In the genomic region with DNA sequence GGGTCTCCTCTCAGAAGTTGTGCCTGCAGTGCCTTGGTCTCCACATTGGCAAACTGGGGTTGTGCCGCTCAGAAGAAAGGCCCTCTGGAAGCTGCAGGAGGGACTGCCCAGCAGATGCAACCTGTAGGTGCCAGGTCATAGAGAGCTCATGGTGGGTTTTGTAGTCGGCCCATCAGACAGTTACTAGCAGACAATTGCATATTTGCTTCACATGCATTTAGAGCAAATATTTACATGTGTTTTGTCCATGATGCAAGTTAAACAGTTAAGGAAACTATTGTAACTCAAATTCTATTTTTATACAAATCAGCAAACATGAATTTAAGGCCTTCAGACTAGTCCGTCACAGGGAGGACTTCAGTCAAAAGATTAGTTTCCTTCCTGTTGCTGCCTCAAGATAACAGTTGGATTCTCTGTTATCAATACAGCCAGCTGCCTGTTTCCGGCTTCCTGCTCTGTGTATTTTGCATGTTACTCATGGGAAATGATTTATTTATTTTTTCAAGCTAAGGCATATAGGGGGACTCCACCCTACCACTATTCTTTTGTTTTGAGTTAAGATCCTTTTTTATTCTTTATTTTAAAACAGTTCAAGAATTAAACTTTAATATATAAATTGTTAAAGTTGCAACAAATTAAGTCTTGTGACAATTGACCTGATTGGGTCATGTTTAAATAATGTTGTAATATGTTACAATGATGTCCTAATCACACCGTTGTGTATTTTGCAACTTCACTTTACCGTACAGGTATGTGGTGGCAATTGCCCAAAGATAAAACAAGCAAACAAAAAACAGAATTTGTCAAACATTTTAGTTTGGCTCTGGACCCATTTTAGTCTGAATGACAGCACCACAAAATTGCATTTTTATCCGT, we compare ENCODE assay signal across 1 cellular context.
TF ChIP-seq lines count a peak whose summit lies in the region.

No MANE protein-coding gene starts in this region.

TF ChIP-seq in HepG2, 621 proteins besides CTCF, POLR2A, EP300 and RAD21 (continued from another document and continues in another):
- TF ChIP-seq, protein P1, sequence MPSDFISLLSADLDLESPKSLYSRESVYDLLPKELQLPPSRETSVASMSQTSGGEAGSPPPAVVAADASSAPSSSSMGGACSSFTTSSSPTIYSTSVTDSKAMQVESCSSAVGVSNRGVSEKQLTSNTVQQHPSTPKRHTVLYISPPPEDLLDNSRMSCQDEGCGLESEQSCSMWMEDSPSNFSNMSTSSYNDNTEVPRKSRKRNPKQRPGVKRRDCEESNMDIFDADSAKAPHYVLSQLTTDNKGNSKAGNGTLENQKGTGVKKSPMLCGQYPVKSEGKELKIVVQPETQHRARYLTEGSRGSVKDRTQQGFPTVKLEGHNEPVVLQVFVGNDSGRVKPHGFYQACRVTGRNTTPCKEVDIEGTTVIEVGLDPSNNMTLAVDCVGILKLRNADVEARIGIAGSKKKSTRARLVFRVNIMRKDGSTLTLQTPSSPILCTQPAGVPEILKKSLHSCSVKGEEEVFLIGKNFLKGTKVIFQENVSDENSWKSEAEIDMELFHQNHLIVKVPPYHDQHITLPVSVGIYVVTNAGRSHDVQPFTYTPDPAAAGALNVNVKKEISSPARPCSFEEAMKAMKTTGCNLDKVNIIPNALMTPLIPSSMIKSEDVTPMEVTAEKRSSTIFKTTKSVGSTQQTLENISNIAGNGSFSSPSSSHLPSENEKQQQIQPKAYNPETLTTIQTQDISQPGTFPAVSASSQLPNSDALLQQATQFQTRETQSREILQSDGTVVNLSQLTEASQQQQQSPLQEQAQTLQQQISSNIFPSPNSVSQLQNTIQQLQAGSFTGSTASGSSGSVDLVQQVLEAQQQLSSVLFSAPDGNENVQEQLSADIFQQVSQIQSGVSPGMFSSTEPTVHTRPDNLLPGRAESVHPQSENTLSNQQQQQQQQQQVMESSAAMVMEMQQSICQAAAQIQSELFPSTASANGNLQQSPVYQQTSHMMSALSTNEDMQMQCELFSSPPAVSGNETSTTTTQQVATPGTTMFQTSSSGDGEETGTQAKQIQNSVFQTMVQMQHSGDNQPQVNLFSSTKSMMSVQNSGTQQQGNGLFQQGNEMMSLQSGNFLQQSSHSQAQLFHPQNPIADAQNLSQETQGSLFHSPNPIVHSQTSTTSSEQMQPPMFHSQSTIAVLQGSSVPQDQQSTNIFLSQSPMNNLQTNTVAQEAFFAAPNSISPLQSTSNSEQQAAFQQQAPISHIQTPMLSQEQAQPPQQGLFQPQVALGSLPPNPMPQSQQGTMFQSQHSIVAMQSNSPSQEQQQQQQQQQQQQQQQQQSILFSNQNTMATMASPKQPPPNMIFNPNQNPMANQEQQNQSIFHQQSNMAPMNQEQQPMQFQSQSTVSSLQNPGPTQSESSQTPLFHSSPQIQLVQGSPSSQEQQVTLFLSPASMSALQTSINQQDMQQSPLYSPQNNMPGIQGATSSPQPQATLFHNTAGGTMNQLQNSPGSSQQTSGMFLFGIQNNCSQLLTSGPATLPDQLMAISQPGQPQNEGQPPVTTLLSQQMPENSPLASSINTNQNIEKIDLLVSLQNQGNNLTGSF (CRISPR knock-in tag; IDR thresholded peaks at IDR 0.05): no peak; the same call in 1 of the 2 replicates
- TF ChIP-seq ZNF335 (CRISPR knock-in tag; IDR thresholded peaks at IDR 0.05): no peak
- TF ChIP-seq ZNF383 (CRISPR knock-in tag; IDR thresholded peaks at IDR 0.05; ENCODE audit: borderline replicate concordance): no peak
- TF ChIP-seq, protein P2, sequence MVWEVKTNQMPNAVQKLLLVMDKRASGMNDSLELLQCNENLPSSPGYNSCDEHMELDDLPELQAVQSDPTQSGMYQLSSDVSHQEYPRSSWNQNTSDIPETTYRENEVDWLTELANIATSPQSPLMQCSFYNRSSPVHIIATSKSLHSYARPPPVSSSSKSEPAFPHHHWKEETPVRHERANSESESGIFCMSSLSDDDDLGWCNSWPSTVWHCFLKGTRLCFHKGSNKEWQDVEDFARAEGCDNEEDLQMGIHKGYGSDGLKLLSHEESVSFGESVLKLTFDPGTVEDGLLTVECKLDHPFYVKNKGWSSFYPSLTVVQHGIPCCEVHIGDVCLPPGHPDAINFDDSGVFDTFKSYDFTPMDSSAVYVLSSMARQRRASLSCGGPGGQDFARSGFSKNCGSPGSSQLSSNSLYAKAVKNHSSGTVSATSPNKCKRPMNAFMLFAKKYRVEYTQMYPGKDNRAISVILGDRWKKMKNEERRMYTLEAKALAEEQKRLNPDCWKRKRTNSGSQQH (CRISPR knock-in tag; IDR thresholded peaks at IDR 0.05; ENCODE audit: low read depth): no peak
- TF ChIP-seq ELF1 (CRISPR knock-in tag; IDR thresholded peaks at IDR 0.05): peak; percentile 67; the same call in 1 of the 2 replicates
- TF ChIP-seq, protein P3, sequence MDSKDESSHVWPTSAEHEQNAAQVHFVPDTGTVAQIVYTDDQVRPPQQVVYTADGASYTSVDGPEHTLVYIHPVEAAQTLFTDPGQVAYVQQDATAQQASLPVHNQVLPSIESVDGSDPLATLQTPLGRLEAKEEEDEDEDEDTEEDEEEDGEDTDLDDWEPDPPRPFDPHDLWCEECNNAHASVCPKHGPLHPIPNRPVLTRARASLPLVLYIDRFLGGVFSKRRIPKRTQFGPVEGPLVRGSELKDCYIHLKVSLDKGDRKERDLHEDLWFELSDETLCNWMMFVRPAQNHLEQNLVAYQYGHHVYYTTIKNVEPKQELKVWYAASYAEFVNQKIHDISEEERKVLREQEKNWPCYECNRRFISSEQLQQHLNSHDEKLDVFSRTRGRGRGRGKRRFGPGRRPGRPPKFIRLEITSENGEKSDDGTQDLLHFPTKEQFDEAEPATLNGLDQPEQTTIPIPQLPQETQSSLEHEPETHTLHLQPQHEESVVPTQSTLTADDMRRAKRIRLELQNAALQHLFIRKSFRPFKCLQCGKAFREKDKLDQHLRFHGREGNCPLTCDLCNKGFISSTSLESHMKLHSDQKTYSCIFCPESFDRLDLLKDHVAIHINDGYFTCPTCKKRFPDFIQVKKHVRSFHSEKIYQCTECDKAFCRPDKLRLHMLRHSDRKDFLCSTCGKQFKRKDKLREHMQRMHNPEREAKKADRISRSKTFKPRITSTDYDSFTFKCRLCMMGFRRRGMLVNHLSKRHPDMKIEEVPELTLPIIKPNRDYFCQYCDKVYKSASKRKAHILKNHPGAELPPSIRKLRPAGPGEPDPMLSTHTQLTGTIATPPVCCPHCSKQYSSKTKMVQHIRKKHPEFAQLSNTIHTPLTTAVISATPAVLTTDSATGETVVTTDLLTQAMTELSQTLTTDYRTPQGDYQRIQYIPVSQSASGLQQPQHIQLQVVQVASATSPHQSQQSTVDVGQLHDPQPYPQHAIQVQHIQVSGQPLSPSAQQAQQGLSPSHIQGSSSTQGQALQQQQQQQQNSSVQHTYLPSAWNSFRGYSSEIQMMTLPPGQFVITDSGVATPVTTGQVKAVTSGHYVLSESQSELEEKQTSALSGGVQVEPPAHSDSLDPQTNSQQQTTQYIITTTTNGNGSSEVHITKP (CRISPR knock-in tag; IDR thresholded peaks at IDR 0.05; ENCODE audit: low read depth): 0 out of 2 replicates have a peak, but pooled peaks have one; percentile 38
- TF ChIP-seq ZBTB8A (CRISPR knock-in tag; IDR thresholded peaks at IDR 0.05; ENCODE audit: borderline replicate concordance, low read depth): no peak
- peak; percentile 70; the same call in 1 of the 2 replicates for TF ChIP-seq ZNF792 (CRISPR knock-in tag; IDR thresholded peaks at IDR 0.05)
- TF ChIP-seq, protein P4, sequence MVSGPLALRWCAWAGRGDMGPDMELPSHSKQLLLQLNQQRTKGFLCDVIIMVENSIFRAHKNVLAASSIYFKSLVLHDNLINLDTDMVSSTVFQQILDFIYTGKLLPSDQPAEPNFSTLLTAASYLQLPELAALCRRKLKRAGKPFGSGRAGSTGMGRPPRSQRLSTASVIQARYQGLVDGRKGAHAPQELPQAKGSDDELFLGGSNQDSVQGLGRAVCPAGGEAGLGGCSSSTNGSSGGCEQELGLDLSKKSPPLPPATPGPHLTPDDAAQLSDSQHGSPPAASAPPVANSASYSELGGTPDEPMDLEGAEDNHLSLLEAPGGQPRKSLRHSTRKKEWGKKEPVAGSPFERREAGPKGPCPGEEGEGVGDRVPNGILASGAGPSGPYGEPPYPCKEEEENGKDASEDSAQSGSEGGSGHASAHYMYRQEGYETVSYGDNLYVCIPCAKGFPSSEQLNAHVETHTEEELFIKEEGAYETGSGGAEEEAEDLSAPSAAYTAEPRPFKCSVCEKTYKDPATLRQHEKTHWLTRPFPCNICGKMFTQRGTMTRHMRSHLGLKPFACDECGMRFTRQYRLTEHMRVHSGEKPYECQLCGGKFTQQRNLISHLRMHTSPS (CRISPR knock-in tag; IDR thresholded peaks at IDR 0.05; ENCODE audit: low read depth): peak; percentile 72
- TF ChIP-seq CBX5 (CRISPR knock-in tag; IDR thresholded peaks at IDR 0.05; ENCODE audit: borderline replicate concordance): peak; percentile 37; the same call in 1 of the 2 replicates
- no peak for TF ChIP-seq KLF13 (CRISPR knock-in tag; IDR thresholded peaks at IDR 0.05)
- TF ChIP-seq ARNT (IDR thresholded peaks at IDR 0.05): no peak
- TF ChIP-seq RAD51 (IDR thresholded peaks at IDR 0.05; ENCODE audit: borderline replicate concordance): no peak
- 0 out of 2 replicates have a peak, but pooled peaks have one; percentile 64 for TF ChIP-seq ZNF33B (CRISPR knock-in tag; IDR thresholded peaks at IDR 0.05)
- TF ChIP-seq ZNF549 (CRISPR knock-in tag; IDR thresholded peaks at IDR 0.05): no peak
- TF ChIP-seq, protein P5, sequence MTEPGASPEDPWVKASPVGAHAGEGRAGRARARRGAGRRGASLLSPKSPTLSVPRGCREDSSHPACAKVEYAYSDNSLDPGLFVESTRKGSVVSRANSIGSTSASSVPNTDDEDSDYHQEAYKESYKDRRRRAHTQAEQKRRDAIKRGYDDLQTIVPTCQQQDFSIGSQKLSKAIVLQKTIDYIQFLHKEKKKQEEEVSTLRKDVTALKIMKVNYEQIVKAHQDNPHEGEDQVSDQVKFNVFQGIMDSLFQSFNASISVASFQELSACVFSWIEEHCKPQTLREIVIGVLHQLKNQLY (CRISPR knock-in tag; IDR thresholded peaks at IDR 0.05): peak; percentile 90
- peak; percentile 78 for TF ChIP-seq TCF7 (IDR thresholded peaks at IDR 0.05; ENCODE audit: low read depth)
- TF ChIP-seq PAF1 (CRISPR knock-in tag; IDR thresholded peaks at IDR 0.05): no peak
- TF ChIP-seq RELA (CRISPR knock-in tag; IDR thresholded peaks at IDR 0.05): no peak
- TF ChIP-seq ZNF124 (CRISPR knock-in tag; IDR thresholded peaks at IDR 0.05): peak; percentile 18; the same call in 1 of the 2 replicates
- no peak for TF ChIP-seq SPEN (CRISPR knock-in tag; IDR thresholded peaks at IDR 0.05; ENCODE audit: low read depth)
- TF ChIP-seq CBX1 (IDR thresholded peaks at IDR 0.05; ENCODE audit: low read depth): no peak
- no peak for TF ChIP-seq ARHGAP35 (CRISPR knock-in tag; IDR thresholded peaks at IDR 0.05; ENCODE audit: borderline replicate concordance)
- peak; percentile 73; the same call in 1 of the 2 replicates for TF ChIP-seq RCOR2 (CRISPR knock-in tag; IDR thresholded peaks at IDR 0.05)
- TF ChIP-seq, protein P6, sequence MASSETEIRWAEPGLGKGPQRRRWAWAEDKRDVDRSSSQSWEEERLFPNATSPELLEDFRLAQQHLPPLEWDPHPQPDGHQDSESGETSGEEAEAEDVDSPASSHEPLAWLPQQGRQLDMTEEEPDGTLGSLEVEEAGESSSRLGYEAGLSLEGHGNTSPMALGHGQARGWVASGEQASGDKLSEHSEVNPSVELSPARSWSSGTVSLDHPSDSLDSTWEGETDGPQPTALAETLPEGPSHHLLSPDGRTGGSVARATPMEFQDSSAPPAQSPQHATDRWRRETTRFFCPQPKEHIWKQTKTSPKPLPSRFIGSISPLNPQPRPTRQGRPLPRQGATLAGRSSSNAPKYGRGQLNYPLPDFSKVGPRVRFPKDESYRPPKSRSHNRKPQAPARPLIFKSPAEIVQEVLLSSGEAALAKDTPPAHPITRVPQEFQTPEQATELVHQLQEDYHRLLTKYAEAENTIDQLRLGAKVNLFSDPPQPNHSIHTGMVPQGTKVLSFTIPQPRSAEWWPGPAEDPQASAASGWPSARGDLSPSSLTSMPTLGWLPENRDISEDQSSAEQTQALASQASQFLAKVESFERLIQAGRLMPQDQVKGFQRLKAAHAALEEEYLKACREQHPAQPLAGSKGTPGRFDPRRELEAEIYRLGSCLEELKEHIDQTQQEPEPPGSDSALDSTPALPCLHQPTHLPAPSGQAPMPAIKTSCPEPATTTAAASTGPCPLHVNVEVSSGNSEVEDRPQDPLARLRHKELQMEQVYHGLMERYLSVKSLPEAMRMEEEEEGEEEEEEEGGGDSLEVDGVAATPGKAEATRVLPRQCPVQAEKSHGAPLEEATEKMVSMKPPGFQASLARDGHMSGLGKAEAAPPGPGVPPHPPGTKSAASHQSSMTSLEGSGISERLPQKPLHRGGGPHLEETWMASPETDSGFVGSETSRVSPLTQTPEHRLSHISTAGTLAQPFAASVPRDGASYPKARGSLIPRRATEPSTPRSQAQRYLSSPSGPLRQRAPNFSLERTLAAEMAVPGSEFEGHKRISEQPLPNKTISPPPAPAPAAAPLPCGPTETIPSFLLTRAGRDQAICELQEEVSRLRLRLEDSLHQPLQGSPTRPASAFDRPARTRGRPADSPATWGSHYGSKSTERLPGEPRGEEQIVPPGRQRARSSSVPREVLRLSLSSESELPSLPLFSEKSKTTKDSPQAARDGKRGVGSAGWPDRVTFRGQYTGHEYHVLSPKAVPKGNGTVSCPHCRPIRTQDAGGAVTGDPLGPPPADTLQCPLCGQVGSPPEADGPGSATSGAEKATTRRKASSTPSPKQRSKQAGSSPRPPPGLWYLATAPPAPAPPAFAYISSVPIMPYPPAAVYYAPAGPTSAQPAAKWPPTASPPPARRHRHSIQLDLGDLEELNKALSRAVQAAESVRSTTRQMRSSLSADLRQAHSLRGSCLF (CRISPR knock-in tag; IDR thresholded peaks at IDR 0.05; ENCODE audit: borderline replicate concordance): no peak
- TF ChIP-seq ZNF331 (CRISPR knock-in tag; IDR thresholded peaks at IDR 0.05): peak; percentile 49; the same call in 1 of the 2 replicates
- TF ChIP-seq RXRA (CRISPR knock-in tag; IDR thresholded peaks at IDR 0.05): peak; percentile 80
- TF ChIP-seq, protein P7, sequence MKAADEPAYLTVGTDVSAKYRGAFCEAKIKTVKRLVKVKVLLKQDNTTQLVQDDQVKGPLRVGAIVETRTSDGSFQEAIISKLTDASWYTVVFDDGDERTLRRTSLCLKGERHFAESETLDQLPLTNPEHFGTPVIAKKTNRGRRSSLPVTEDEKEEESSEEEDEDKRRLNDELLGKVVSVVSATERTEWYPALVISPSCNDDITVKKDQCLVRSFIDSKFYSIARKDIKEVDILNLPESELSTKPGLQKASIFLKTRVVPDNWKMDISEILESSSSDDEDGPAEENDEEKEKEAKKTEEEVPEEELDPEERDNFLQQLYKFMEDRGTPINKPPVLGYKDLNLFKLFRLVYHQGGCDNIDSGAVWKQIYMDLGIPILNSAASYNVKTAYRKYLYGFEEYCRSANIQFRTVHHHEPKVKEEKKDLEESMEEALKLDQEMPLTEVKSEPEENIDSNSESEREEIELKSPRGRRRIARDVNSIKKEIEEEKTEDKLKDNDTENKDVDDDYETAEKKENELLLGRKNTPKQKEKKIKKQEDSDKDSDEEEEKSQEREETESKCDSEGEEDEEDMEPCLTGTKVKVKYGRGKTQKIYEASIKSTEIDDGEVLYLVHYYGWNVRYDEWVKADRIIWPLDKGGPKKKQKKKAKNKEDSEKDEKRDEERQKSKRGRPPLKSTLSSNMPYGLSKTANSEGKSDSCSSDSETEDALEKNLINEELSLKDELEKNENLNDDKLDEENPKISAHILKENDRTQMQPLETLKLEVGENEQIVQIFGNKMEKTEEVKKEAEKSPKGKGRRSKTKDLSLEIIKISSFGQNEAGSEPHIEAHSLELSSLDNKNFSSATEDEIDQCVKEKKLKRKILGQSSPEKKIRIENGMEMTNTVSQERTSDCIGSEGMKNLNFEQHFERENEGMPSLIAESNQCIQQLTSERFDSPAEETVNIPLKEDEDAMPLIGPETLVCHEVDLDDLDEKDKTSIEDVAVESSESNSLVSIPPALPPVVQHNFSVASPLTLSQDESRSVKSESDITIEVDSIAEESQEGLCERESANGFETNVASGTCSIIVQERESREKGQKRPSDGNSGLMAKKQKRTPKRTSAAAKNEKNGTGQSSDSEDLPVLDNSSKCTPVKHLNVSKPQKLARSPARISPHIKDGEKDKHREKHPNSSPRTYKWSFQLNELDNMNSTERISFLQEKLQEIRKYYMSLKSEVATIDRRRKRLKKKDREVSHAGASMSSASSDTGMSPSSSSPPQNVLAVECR (CRISPR knock-in tag; IDR thresholded peaks at IDR 0.05; ENCODE audit: borderline replicate concordance): no peak; the same call in 1 of the 2 replicates
